ENCODE assay signal across 1 cellular context in the genomic region with DNA sequence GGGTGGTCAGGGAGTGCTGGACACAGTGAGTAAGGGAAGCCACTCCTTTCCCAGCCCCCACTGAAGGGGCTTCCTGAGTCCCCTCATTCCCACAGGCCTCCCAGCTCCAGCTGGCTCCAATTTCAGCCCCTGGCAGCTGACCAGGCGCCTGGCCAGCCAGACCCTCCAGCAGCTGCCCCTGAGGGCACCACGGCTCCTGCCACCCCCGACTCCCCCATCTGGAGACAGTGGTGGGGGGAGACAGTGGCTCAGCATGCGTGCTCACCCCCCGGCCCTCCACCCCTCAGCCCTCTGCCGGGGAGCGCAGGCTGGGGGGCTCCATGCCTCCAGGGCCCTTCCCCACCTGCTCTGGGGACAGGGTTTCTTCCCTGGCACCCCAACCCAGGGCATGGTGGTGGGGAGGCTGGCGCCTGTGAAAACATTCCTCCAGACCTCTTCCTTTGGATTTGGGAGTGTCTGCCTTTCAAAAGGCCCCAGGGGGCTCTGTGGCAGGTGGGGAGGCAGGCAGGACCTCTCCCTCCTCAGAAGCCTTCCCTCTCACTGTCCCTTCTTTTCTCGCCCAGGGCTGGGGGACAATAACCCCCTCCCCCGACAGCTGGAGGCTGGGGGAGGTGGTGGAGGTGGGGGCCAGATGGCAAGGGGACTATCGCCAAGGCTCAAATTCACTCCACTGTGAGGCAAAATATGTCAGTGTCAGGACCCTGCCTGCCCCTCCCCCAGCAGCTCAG.
A peak's percentile ranks its signal among the peaks of the same experiment; 100 is the strongest.
TF ChIP-seq lines count a peak whose summit lies in the region.

No MANE protein-coding gene starts in this region.

TF ChIP-seq in HEK293, 187 proteins besides CTCF, POLR2A, EP300 and RAD21 (continued from another document):
- TF ChIP-seq, protein P1, sequence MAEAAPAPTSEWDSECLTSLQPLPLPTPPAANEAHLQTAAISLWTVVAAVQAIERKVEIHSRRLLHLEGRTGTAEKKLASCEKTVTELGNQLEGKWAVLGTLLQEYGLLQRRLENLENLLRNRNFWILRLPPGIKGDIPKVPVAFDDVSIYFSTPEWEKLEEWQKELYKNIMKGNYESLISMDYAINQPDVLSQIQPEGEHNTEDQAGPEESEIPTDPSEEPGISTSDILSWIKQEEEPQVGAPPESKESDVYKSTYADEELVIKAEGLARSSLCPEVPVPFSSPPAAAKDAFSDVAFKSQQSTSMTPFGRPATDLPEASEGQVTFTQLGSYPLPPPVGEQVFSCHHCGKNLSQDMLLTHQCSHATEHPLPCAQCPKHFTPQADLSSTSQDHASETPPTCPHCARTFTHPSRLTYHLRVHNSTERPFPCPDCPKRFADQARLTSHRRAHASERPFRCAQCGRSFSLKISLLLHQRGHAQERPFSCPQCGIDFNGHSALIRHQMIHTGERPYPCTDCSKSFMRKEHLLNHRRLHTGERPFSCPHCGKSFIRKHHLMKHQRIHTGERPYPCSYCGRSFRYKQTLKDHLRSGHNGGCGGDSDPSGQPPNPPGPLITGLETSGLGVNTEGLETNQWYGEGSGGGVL (tag by site-specific recombination; IDR thresholded peaks at IDR 0.05) = peak; percentile 43; the same call in 1 of the 2 replicates
